In genomic region chr3:110710156-110710555, GRCh38 we compare ENCODE assay signal across 2 cellular contexts.
TF ChIP-seq lines count a peak whose summit lies in the region.

No MANE protein-coding gene starts in this region.

TF ChIP-seq in liver, 16 proteins besides CTCF, POLR2A, EP300 and RAD21 (continued from another document):
- TF ChIP-seq REST (IDR thresholded peaks at IDR 0.05) (no peak), NR2F2 (IDR thresholded peaks at IDR 0.05) (no peak), SP1 (IDR thresholded peaks at IDR 0.05) (no peak), HNF4G (IDR thresholded peaks at IDR 0.05) (no peak), RXRA (IDR thresholded peaks at IDR 0.05) (no peak), TAF1 (conservative IDR thresholded peaks at IDR 0.05) (no peak), EGR1 (IDR thresholded peaks at IDR 0.05; ENCODE audit: low read depth in 2 of 2) (no peak), FOXA2 (IDR thresholded peaks at IDR 0.05) (no peak), FOXA1 (IDR thresholded peaks at IDR 0.05) (no peak)
- TF ChIP-seq, protein P1, sequence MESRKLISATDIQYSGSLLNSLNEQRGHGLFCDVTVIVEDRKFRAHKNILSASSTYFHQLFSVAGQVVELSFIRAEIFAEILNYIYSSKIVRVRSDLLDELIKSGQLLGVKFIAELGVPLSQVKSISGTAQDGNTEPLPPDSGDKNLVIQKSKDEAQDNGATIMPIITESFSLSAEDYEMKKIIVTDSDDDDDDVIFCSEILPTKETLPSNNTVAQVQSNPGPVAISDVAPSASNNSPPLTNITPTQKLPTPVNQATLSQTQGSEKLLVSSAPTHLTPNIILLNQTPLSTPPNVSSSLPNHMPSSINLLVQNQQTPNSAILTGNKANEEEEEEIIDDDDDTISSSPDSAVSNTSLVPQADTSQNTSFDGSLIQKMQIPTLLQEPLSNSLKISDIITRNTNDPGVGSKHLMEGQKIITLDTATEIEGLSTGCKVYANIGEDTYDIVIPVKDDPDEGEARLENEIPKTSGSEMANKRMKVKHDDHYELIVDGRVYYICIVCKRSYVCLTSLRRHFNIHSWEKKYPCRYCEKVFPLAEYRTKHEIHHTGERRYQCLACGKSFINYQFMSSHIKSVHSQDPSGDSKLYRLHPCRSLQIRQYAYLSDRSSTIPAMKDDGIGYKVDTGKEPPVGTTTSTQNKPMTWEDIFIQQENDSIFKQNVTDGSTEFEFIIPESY (IDR thresholded peaks at IDR 0.05): no peak

TF ChIP-seq in HepG2, 621 proteins besides CTCF, POLR2A, EP300 and RAD21 (continued from another document):
- TF ChIP-seq MTA1 (CRISPR knock-in tag; IDR thresholded peaks at IDR 0.05; ENCODE audit: borderline replicate concordance): no peak
- no peak for TF ChIP-seq MEIS1 (CRISPR knock-in tag; IDR thresholded peaks at IDR 0.05; ENCODE audit: borderline replicate concordance)
- no peak for TF ChIP-seq ZNF607 (CRISPR knock-in tag; IDR thresholded peaks at IDR 0.05; ENCODE audit: borderline replicate concordance)
- TF ChIP-seq LRRFIP1 (CRISPR knock-in tag; conservative IDR thresholded peaks at IDR 0.05): no peak
